Comparison of ENCODE assay signal across 15 cellular contexts in genomic region chr13:45369116-45369515, GRCh38. TPM values are rescaled to one million over a fixed set of nuclear protein-coding genes. Genes with fewer than 3 reads are reported as not detected.
DNase-seq lines count a peak whose midpoint lies in the region; ATAC-seq and TF ChIP-seq lines count a peak whose summit lies in the region.
"Had no signal": no experiment of that assay in that cellular context is flagged by ENCODE, and none has a peak within 500 bp of the region (broad histone marks: within the 10 kb centered on the region; RNA-seq: fewer than 3 reads in every experiment).

No MANE protein-coding gene starts in this region.

- H3K4me3 ChIP-seq in esophagus squamous epithelium = no peak overlapping the region
- no peak overlapping the region for H3K4me3 ChIP-seq in smooth muscle cell
- H3K4me3 ChIP-seq in colonic mucosa = no peak overlapping the region
- H3K4me3 ChIP-seq: right lobe of liver had no signal

- peaks cover 12% of the 10 kb centered on the region for H4K20me1 ChIP-seq in smooth muscle cell (ENCODE audit: low read depth)

- peaks cover 67% of the 10 kb centered on the region for H3K4me1 Mint-ChIP-seq in activated naive CD4-positive, alpha-beta T cell treated with anti-CD3 and anti-CD28 coated beads, Interleukin-2, amount 10 ng/mL, durations not matched to agents 7 days and 5 days
- peaks cover 32% of the 10 kb centered on the region for H3K4me1 Mint-ChIP-seq in activated B cell treated with CpG ODN at 0.5 μM for 24 hours

- CTCF ChIA-PET in activated naive CD4-positive, alpha-beta T cell treated with anti-CD3 and anti-CD28 coated beads, Interleukin-2, amount 10 ng/mL, durations not matched to agents 7 days and 5 days (lab: Charles Lee) = interaction anchor here (0.9 to 8.8 kb wide), 8 partner anchors 9 to 141 kb away, joined by 3 to 70 read pairs (median 10); partner anchors contain the start of genes SLC25A30 and TPT1
- CTCF ChIA-PET in activated B cell treated with CpG ODN at 0.5 μM for 24 hours (lab: Charles Lee) = interaction anchor here (0.7 to 4.3 kb wide), 4 partner anchors 25 to 126 kb away, joined by 4 to 26 read pairs (median 12); partner anchors contain the start of gene SLC25A30

- H3K27ac ChIP-seq in esophagus squamous epithelium = peak overlapping the region in 3 of 4 donors; percentile 73 to 91 (median 87)
- peak overlapping the region; percentile 90 for H3K27ac ChIP-seq in smooth muscle cell (ENCODE audit: low read depth)
- H3K27ac ChIP-seq in colonic mucosa = no peak overlapping the region
- H3K27ac ChIP-seq: right lobe of liver had no signal

- H3K9me3 Mint-ChIP-seq in activated naive CD4-positive, alpha-beta T cell treated with anti-CD3 and anti-CD28 coated beads, Interleukin-2, amount 10 ng/mL, durations not matched to agents 7 days and 5 days = peaks cover 3% of the 10 kb centered on the region
- no peaks in the 10 kb centered on the region for H3K9me3 Mint-ChIP-seq in activated B cell treated with CpG ODN at 0.5 μM for 24 hours

- intact Hi-C loops in activated B cell treated with CpG ODN at 0.5 μM for 24 hours (cut with micrococcal nuclease) (no loop called here), esophagus squamous epithelium (cut with DNase I) (no loop called here), colonic mucosa (cut with DNase I) (no loop called here)

- no peak for TF ChIP-seq POLR2A in esophagus squamous epithelium (IDR thresholded peaks at IDR 0.05)

- H3K36me3 ChIP-seq in esophagus squamous epithelium (peaks cover 0 to 6% (median 0%) of the 10 kb centered on the region in 3 donors), smooth muscle cell (ENCODE audit: low read depth) (no peaks in the 10 kb centered on the region), colonic mucosa (no peaks in the 10 kb centered on the region)
- H3K36me3 ChIP-seq: right lobe of liver had no signal

- no peak for ATAC-seq in activated B cell treated with CpG ODN at 0.5 μM for 24 hours (ENCODE audit: low read depth)
- no peak for ATAC-seq in GM18868 (IDR thresholded peaks at IDR 0.05; ENCODE audit: unreplicated experiment)
- ATAC-seq in GM21423 (IDR thresholded peaks at IDR 0.05; ENCODE audit: unreplicated experiment) = no peak
- ATAC-seq: right lobe of liver had no signal

- POLR2A ChIA-PET in activated B cell treated with CpG ODN at 0.5 μM for 24 hours (lab: Charles Lee) = no interaction called here

- H3F3A ChIP-seq in smooth muscle cell (ENCODE audit: low read depth) = peaks cover 5% of the 10 kb centered on the region

- peak overlapping the region; percentile 90 for H3K27ac Mint-ChIP-seq in activated naive CD4-positive, alpha-beta T cell treated with anti-CD3 and anti-CD28 coated beads, Interleukin-2, amount 10 ng/mL, durations not matched to agents 7 days and 5 days
- peak overlapping the region; percentile 13 for H3K27ac Mint-ChIP-seq in activated B cell treated with CpG ODN at 0.5 μM for 24 hours

- WGBS in esophagus squamous epithelium, 2 donors = 89 to 90% methylated on average over 4 of the region's 4 CpGs
- WGBS in smooth muscle cell (ENCODE audit: low lambda C conversion rate) = 99% methylated on average over 4 of the region's 4 CpGs

- H3K9me3 ChIP-seq in esophagus squamous epithelium = no peaks in the 10 kb centered on the region
- no peaks in the 10 kb centered on the region for H3K9me3 ChIP-seq in smooth muscle cell (replicated peaks; ENCODE audit: low read depth)
- no peaks in the 10 kb centered on the region for H3K9me3 ChIP-seq in colonic mucosa
- H3K9me3 ChIP-seq: Caco-2, right lobe of liver had no signal

- H3K9ac ChIP-seq in smooth muscle cell (ENCODE audit: low read depth) = no peak overlapping the region
- H3K9ac ChIP-seq in colonic mucosa (ENCODE audit: low read depth in 2 of 2, low read length in 2 of 2) = no peak overlapping the region

- H3K27me3 Mint-ChIP-seq in activated naive CD4-positive, alpha-beta T cell treated with anti-CD3 and anti-CD28 coated beads, Interleukin-2, amount 10 ng/mL, durations not matched to agents 7 days and 5 days = no peaks in the 10 kb centered on the region
- H3K27me3 Mint-ChIP-seq in activated B cell treated with CpG ODN at 0.5 μM for 24 hours = no peaks in the 10 kb centered on the region

- no peak for DNase-seq in activated naive CD4-positive, alpha-beta T cell treated with anti-CD3 and anti-CD28 coated beads, Interleukin-2, amount 10 ng/mL, durations not matched to agents 7 days and 5 days
- no peak for DNase-seq in activated naive CD4-positive, alpha-beta T cell treated with Interleukin-2 at 50 U/mL for 16 hours
- DNase-seq in activated B cell treated with CpG ODN at 0.5 μM for 24 hours (no peak), esophagus squamous epithelium (lab: John Stamatoyannopoulos, UW) (no peak), smooth muscle cell (lab: John Stamatoyannopoulos, UW; ENCODE audit: unreplicated experiment) (no peak), colonic mucosa (no peak)
- DNase-seq: Caco-2; effector CD8-positive, alpha-beta T cell; hypothalamus; midbrain; NCI-H1436; NCI-H2227 treated with DMSO at 0.1 percent for 48 hours; right lobe of liver had no signal

- H3K27me3 ChIP-seq in esophagus squamous epithelium = no peaks in the 10 kb centered on the region
- no peaks in the 10 kb centered on the region for H3K27me3 ChIP-seq in smooth muscle cell (ENCODE audit: low read depth)
- H3K27me3 ChIP-seq in colonic mucosa = no peaks in the 10 kb centered on the region
- H3K27me3 ChIP-seq: right lobe of liver had no signal

- peaks cover 44% of the 10 kb centered on the region for H3K36me3 Mint-ChIP-seq in activated naive CD4-positive, alpha-beta T cell treated with anti-CD3 and anti-CD28 coated beads, Interleukin-2, amount 10 ng/mL, durations not matched to agents 7 days and 5 days
- H3K36me3 Mint-ChIP-seq in activated B cell treated with CpG ODN at 0.5 μM for 24 hours (ENCODE audit: low read depth) = peaks cover 6% of the 10 kb centered on the region

- no peak overlapping the region for H2AFZ ChIP-seq in smooth muscle cell (ENCODE audit: low read depth)

- H3K4me3 Mint-ChIP-seq in activated naive CD4-positive, alpha-beta T cell treated with anti-CD3 and anti-CD28 coated beads, Interleukin-2, amount 10 ng/mL, durations not matched to agents 7 days and 5 days = no peak overlapping the region
- no peak overlapping the region for H3K4me3 Mint-ChIP-seq in activated B cell treated with CpG ODN at 0.5 μM for 24 hours

- H3K4me2 ChIP-seq in smooth muscle cell = no peak overlapping the region

- H3K79me2 ChIP-seq in smooth muscle cell (ENCODE audit: low read depth) = no peaks in the 10 kb centered on the region

- peaks cover 13 to 74% (median 27%) of the 10 kb centered on the region in 3 donors for H3K4me1 ChIP-seq in esophagus squamous epithelium
- H3K4me1 ChIP-seq in smooth muscle cell (ENCODE audit: low read depth) = no peaks in the 10 kb centered on the region
- H3K4me1 ChIP-seq in colonic mucosa = no peaks in the 10 kb centered on the region
- H3K4me1 ChIP-seq: Caco-2 had no signal

- TF ChIP-seq CTCF in activated B cell treated with CpG ODN at 0.5 μM for 24 hours (IDR thresholded peaks at IDR 0.05) (no peak), esophagus squamous epithelium (IDR thresholded peaks at IDR 0.05) (no peak), smooth muscle cell (IDR thresholded peaks at IDR 0.05; ENCODE audit: borderline replicate concordance, insufficient read depth, poor library complexity, severe bottlenecking) (no peak), colonic mucosa (IDR thresholded peaks at IDR 0.05) (no peak)

RNA-seq across cellular contexts. Expression of gene TPT1, which starts 28.1 kb away (rescaled TPM):
- total RNA-seq in activated B cell treated with CpG ODN at 0.5 μM for 24 hours = 3,880 and 4,323 TPM in 2 replicates
- total RNA-seq in esophagus squamous epithelium = 1,000 to 10,000 TPM; 2,183 to 3,899 (median 2,784) TPM
- 3,918 and 4,267 TPM in 2 replicates for total RNA-seq in smooth muscle cell
- 1,031 and 1,102 TPM in 2 replicates for polyA plus RNA-seq in smooth muscle cell
- total RNA-seq in colonic mucosa = 1,000 to 10,000 TPM; 2,667 to 4,562 TPM

RNA-seq across cellular contexts. Expression of gene SLC25A30, which starts 49.1 kb away (rescaled TPM):
- total RNA-seq in activated B cell treated with CpG ODN at 0.5 μM for 24 hours = 19.0 and 19.3 TPM in 2 replicates
- total RNA-seq in esophagus squamous epithelium = 1 to 10 TPM; 1.7 to 6.7 (median 5.8) TPM
- total RNA-seq in smooth muscle cell = 6.8 and 7.6 TPM in 2 replicates
- 1.3 and 2.2 TPM in 2 replicates for polyA plus RNA-seq in smooth muscle cell
- 1 to 10 TPM; 9.2 TPM for total RNA-seq in colonic mucosa
